ENCODE assay signal across 34 cellular contexts in genomic region chr6:15779726-15780125, GRCh38.
"Had no signal": no experiment of that assay in that cellular context is flagged by ENCODE, and none has a peak within 500 bp of the region (broad histone marks: within the 10 kb centered on the region; RNA-seq: fewer than 3 reads in every experiment).

No MANE protein-coding gene starts in this region.

- H3K4me3 ChIP-seq: Peyer's patch, SJSA1 had no signal

- H3K9me3 Mint-ChIP-seq: activated naive CD8-positive, alpha-beta T cell treated with anti-CD3 and anti-CD28 coated beads for 36 hours; activated T-cell treated with anti-CD3 and anti-CD28 coated beads, Interleukin-2, amount 50 U/mL, for 4 hours; activated T-helper 1 cell treated with anti-CD3 and anti-CD28 coated beads, Interleukin-12 subunit alpha, Interleukin-12 subunit beta, Interleukin-2, Interleukin-4 antibody, amounts not matched to agents 30 ng/mL and 10 ng/mL and 1 ng/mL, durations not matched to agents 14 hours and 24 hours and 36 hours had no signal

- H3K4me1 ChIP-seq: SJSA1 had no signal

- H3K27me3 Mint-ChIP-seq: activated CD4-positive, alpha-beta T cell treated with anti-CD3 and anti-CD28 coated beads, Interleukin-2, amount 10 ng/mL, durations not matched to agents 7 days and 5 days had no signal

- ATAC-seq: activated CD8-positive, alpha-beta T cell treated with anti-CD3 and anti-CD28 coated beads, Interleukin-2, amount 10 ng/mL, durations not matched to agents 7 days and 5 days; activated T-cell treated with anti-CD3 and anti-CD28 coated beads, Interleukin-2, amount 50 U/mL, for 4 hours; PC-3 had no signal

- H3K9me3 ChIP-seq: Peyer's patch, SJSA1 had no signal

- H3K36me3 Mint-ChIP-seq: activated naive CD8-positive, alpha-beta T cell treated with anti-CD3 and anti-CD28 coated beads for 36 hours had no signal

- DNase-seq: activated CD4-positive, alpha-beta T cell treated with anti-CD3 and anti-CD28 coated beads, Interleukin-2, amount 10 ng/mL, durations not matched to agents 7 days and 5 days; activated CD4-positive, alpha-beta T cell treated with anti-CD3 and anti-CD28 coated beads, Interleukin-2, amount 50 U/mL, for 48 hours; activated CD4-positive, CD25-positive, alpha-beta regulatory T cell; activated CD8-positive, alpha-beta memory T cell treated with anti-CD3 and anti-CD28 coated beads, Interleukin-2, amount 50 U/mL, for 4 hours; activated CD8-positive, alpha-beta T cell treated with anti-CD3 and anti-CD28 coated beads, Interleukin-2, amount 10 ng/mL, durations not matched to agents 7 days and 5 days; activated effector memory CD4-positive, alpha-beta T cell treated with Interleukin-2 at 50 U/mL for 16 hours; activated naive CD4-positive, alpha-beta T cell; activated naive CD4-positive, alpha-beta T cell treated with anti-CD3 and anti-CD28 coated beads, Interleukin-2, amount 50 U/mL, for 16 hours; activated naive CD8-positive, alpha-beta T cell treated with anti-CD3 and anti-CD28 coated beads for 36 hours; activated T-cell treated with anti-CD3 and anti-CD28 coated beads for 4 hours; activated T-cell treated with anti-CD3 and anti-CD28 coated beads, Interleukin-2, amount 50 U/mL, for 4 hours; amniotic stem cell; aorta; brain microvascular endothelial cell; central memory CD4-positive, alpha-beta T cell; NCI-H1105; NCI-H1417 treated with DMSO at 0.1 percent for 48 hours; NCI-H187 treated with DMSO at 0.1 percent for 48 hours; NCI-H2081; NCI-H2171 treated with DMSO at 0.1 percent for 48 hours; NCI-H2227 treated with DMSO at 0.1 percent for 48 hours; NCI-H446; NCI-H510A treated with DMSO at 0.1 percent for 48 hours; NCI-H69; NK-92 treated with Interleukin-12 subunit alpha and Interleukin-12 subunit beta, amount 100 ng/mL, for 24 hours; PC-3; Peyer's patch; RPMI8226; SHP77 treated with DMSO at 0.1 percent for 48 hours; T1000; WERI-Rb-1 had no signal

- H3K4me3 Mint-ChIP-seq: activated CD4-positive, alpha-beta T cell treated with anti-CD3 and anti-CD28 coated beads, Interleukin-2, amount 10 ng/mL, durations not matched to agents 7 days and 5 days; activated CD8-positive, alpha-beta T cell treated with anti-CD3 and anti-CD28 coated beads, Interleukin-2, amount 10 ng/mL, durations not matched to agents 7 days and 5 days; activated naive CD8-positive, alpha-beta T cell treated with anti-CD3 and anti-CD28 coated beads for 36 hours; activated T-cell treated with anti-CD3 and anti-CD28 coated beads, Interleukin-2, amount 50 U/mL, for 4 hours; activated T-helper 1 cell treated with anti-CD3 and anti-CD28 coated beads, Interleukin-12 subunit alpha, Interleukin-12 subunit beta, Interleukin-2, Interleukin-4 antibody, amounts not matched to agents 30 ng/mL and 10 ng/mL and 1 ng/mL, durations not matched to agents 14 hours and 24 hours and 36 hours had no signal

- H3K27ac ChIP-seq: brain microvascular endothelial cell, Peyer's patch, SJSA1, WERI-Rb-1 had no signal

- FAIRE-seq: colon had no signal

- H3K27ac Mint-ChIP-seq: activated CD4-positive, alpha-beta T cell treated with anti-CD3 and anti-CD28 coated beads, Interleukin-2, amount 10 ng/mL, durations not matched to agents 7 days and 5 days; activated CD8-positive, alpha-beta T cell treated with anti-CD3 and anti-CD28 coated beads, Interleukin-2, amount 10 ng/mL, durations not matched to agents 7 days and 5 days; activated naive CD8-positive, alpha-beta T cell treated with anti-CD3 and anti-CD28 coated beads for 36 hours; activated T-helper 1 cell treated with anti-CD3 and anti-CD28 coated beads, Interleukin-12 subunit alpha, Interleukin-12 subunit beta, Interleukin-2, Interleukin-4 antibody, amounts not matched to agents 30 ng/mL and 10 ng/mL and 1 ng/mL, durations not matched to agents 14 hours and 24 hours and 36 hours had no signal

- H3K36me3 ChIP-seq: brain microvascular endothelial cell, Peyer's patch, SJSA1, WERI-Rb-1 had no signal

- H3K27me3 ChIP-seq: brain microvascular endothelial cell, Peyer's patch, SJSA1 had no signal
